Comparison of ENCODE assay signal across 2 cellular contexts in genomic region chr3:98763814-98764691, GRCh38.
TF ChIP-seq lines count a peak whose summit lies in the region.

No MANE protein-coding gene starts in this region.

TF ChIP-seq in A549, 52 proteins besides CTCF, POLR2A, EP300 and RAD21 (continued from another document):
- TF ChIP-seq HES2 (IDR thresholded peaks at IDR 0.05): no peak
- TF ChIP-seq, protein P1, sequence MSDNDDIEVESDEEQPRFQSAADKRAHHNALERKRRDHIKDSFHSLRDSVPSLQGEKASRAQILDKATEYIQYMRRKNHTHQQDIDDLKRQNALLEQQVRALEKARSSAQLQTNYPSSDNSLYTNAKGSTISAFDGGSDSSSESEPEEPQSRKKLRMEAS (IDR thresholded peaks at IDR 0.05): no peak
- TF ChIP-seq MAFK (IDR thresholded peaks at IDR 0.05; ENCODE audit: partially characterized antibody): peak; percentile 68
- no peak for TF ChIP-seq MYC (IDR thresholded peaks at IDR 0.05; ENCODE audit: borderline replicate concordance, low read length)
- no peak for TF ChIP-seq CHD2 (IDR thresholded peaks at IDR 0.05; ENCODE audit: low read length, partially characterized antibody)
- no peak for TF ChIP-seq HMGXB4 (CRISPR knock-in tag; IDR thresholded peaks at IDR 0.05; ENCODE audit: borderline replicate concordance)

TF ChIP-seq in IMR-90, 13 proteins besides CTCF, POLR2A, EP300 and RAD21 (continued from another document):
- no peak for TF ChIP-seq USF2 (IDR thresholded peaks at IDR 0.05; ENCODE audit: low read depth, low read length)
- no peak for TF ChIP-seq SMC3 (IDR thresholded peaks at IDR 0.05; ENCODE audit: low read depth, low read length)
- TF ChIP-seq, protein P2, sequence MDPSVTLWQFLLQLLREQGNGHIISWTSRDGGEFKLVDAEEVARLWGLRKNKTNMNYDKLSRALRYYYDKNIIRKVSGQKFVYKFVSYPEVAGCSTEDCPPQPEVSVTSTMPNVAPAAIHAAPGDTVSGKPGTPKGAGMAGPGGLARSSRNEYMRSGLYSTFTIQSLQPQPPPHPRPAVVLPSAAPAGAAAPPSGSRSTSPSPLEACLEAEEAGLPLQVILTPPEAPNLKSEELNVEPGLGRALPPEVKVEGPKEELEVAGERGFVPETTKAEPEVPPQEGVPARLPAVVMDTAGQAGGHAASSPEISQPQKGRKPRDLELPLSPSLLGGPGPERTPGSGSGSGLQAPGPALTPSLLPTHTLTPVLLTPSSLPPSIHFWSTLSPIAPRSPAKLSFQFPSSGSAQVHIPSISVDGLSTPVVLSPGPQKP (IDR thresholded peaks at IDR 0.05; ENCODE audit: borderline replicate concordance, low read depth, low read length): no peak
- peak; percentile 55 for TF ChIP-seq CEBPB (IDR thresholded peaks at IDR 0.05; ENCODE audit: low read depth, low read length)
- no peak for TF ChIP-seq RFX5 (IDR thresholded peaks at IDR 0.05; ENCODE audit: low read depth, low read length)
- TF ChIP-seq MAFK (IDR thresholded peaks at IDR 0.05; ENCODE audit: low read depth, low read length): peak; percentile 42; the same call in 1 of the 2 replicates
- TF ChIP-seq RCOR1 (IDR thresholded peaks at IDR 0.05; ENCODE audit: insufficient replicate concordance, low read length): no peak
TF ChIP-seq in IMR-90: peak in this region for 2.
